In the genomic region with DNA sequence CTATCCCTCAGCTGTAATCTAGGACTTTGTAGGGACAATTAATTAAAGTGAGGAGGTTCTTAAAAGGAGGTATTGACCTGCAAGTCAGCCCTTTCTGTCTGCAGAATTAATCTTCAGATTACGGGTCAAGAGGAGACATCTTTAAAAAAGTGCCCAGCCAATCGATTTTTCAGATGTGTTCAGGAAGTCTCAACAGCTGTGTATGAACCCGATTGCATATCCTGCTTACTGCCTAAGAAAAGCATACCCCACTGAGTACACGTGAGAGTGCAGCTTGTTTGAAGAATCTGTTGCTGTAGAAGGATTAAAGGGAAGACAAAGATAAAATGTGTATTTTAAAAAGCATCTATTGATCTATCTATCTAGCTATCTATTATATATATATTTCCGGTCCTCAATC, we compare ENCODE assay signal across 22 cellular contexts.
DNase-seq lines count a peak whose midpoint lies in the region; ATAC-seq and TF ChIP-seq lines count a peak whose summit lies in the region.
"Had no signal": no experiment of that assay in that cellular context is flagged by ENCODE, and none has a peak within 500 bp of the region (broad histone marks: within the 10 kb centered on the region; RNA-seq: fewer than 3 reads in every experiment).

No MANE protein-coding gene starts in this region.

- ATAC-seq in HG02759 (IDR thresholded peaks at IDR 0.05; ENCODE audit: unreplicated experiment) = no peak

- DNase-seq in Jurkat, Clone E6-1 (ENCODE audit: low read depth, low spot score) = peak; percentile 63
- DNase-seq in NCI-H82 treated with DMSO at 0.1 percent for 48 hours (lab: John Stamatoyannopoulos, UW; ENCODE audit: unreplicated experiment) (peak; percentile 73), retina (peak; percentile 7), NCI-H526 (lab: John Stamatoyannopoulos, UW) (no peak), RWPE1 (ENCODE audit: low spot score) (no peak)
- DNase-seq: 8988T; ACHN; BE2C; C1 segment of cervical spinal cord; CD4-positive, alpha-beta memory T cell; CD4-positive, CD25-positive, alpha-beta regulatory T cell; CD8-positive, alpha-beta memory T cell; COR-L47; DMS 273 treated with DMSO at 0.1 percent for 48 hours; DMS153; DMS53; DMS79; DND-41; EL; GDM1 had no signal

- CTCF ChIA-PET in RWPE1 (lab: Yijun Ruan, JAX) = no interaction called here

- H3K27ac ChIP-seq in RWPE1 = no peak overlapping the region
- H3K27ac ChIP-seq: BLaER1 had no signal

- POLR2A ChIA-PET in RWPE1 (lab: Yijun Ruan, JAX; ENCODE audit: low non-redundant PET) = no interaction called here

- no peak overlapping the region for H3K4me3 ChIP-seq in Jurkat, Clone E6-1 (ENCODE audit: low read length)
- H3K4me3 ChIP-seq: BLaER1 had no signal

- TF ChIP-seq CTCF in RWPE1 (conservative IDR thresholded peaks at IDR 0.05; ENCODE audit: low read depth) = no peak

Comparison
In these comparisons a context has a peak if more than half of its experiments do, and no peak if none do; other contexts are left out.
1. DNase-seq: peak in Jurkat, Clone E6-1 (single experiment), NCI-H82 treated with DMSO at 0.1 percent for 48 hours (single experiment) and retina (single experiment); none in NCI-H526 (0 of 2) and RWPE1 (single experiment).